In genomic region chr9:132004323-132004722, GRCh38 we compare ENCODE assay signal across 16 cellular contexts.
"Had no signal": no experiment of that assay in that cellular context is flagged by ENCODE, and none has a peak within 500 bp of the region (broad histone marks: within the 10 kb centered on the region; RNA-seq: fewer than 3 reads in every experiment).

No MANE protein-coding gene starts in this region.

- DNase-seq: activated CD4-positive, CD25-positive, alpha-beta regulatory T cell treated with anti-CD3 and anti-CD28 coated beads, Interleukin-2, amount 50 U/mL, for 72 hours; activated CD8-positive, alpha-beta memory T cell treated with anti-CD3 and anti-CD28 coated beads for 24 hours; activated CD8-positive, alpha-beta memory T cell treated with anti-CD3 and anti-CD28 coated beads, Interleukin-2, amount 50 U/mL, for 48 hours; activated effector memory CD4-positive, alpha-beta T cell treated with anti-CD3 and anti-CD28 coated beads, Interleukin-2, amount 50 U/mL, for 16 hours; activated naive CD4-positive, alpha-beta T cell treated with anti-CD3 and anti-CD28 coated beads, Interleukin-2, amount 50 U/mL, for 16 hours; activated T-cell treated with anti-CD3 and anti-CD28 coated beads, Interleukin-2, amount 50 U/mL, for 48 hours; foreskin fibroblast; hippocampal formation; islet precursor cell; stimulated activated CD4-positive, alpha-beta T cell treated with anti-CD3 and anti-CD28 coated beads, Interleukin-4, amount 100 ng/mL, for 1 hour; T-helper 1 cell; testis had no signal

- ATAC-seq: left lobe of liver, sciatic nerve had no signal

- H3K4me3 ChIP-seq: smooth muscle cell, testis had no signal

- H3K27me3 Mint-ChIP-seq: type B pancreatic cell had no signal

- H3K27ac Mint-ChIP-seq: type B pancreatic cell had no signal

- H3K4me3 Mint-ChIP-seq: type B pancreatic cell had no signal

- H3K9me3 ChIP-seq: testis had no signal

- H3K4me2 ChIP-seq: smooth muscle cell had no signal

- H3K4me1 ChIP-seq: testis had no signal

- H3K27me3 ChIP-seq: testis had no signal

- H3K27ac ChIP-seq: testis had no signal
